Comparison of ENCODE assay signal across 18 cellular contexts in the genomic region with DNA sequence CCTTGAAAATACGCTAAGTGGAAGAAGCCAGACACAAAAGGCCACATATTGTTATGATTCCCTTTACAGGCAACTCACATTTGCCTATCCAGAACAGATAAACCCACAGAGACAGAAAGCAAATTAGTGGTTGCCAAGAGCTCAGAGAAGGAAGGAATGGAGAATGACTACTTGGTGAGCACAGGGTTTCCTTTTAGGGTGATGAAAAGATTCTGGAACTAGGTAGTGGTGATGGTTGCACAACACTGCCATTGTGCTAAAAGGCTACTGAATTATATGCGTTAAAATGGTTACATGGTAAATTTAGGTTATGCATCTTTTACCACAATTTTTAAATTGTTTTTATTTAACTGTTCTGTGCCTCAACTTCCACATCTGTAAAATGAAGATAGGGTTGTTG.
"Had no signal": no experiment of that assay in that cellular context is flagged by ENCODE, and none has a peak within 500 bp of the region (broad histone marks: within the 10 kb centered on the region; RNA-seq: fewer than 3 reads in every experiment).

No MANE protein-coding gene starts in this region.

- DNase-seq: activated B cell treated with CpG ODN at 0.5 μM for 24 hours; activated CD4-positive, alpha-beta T cell treated with anti-CD3 and anti-CD28 coated beads, Interleukin-2, amount 10 ng/mL, durations not matched to agents 24 days and 14 days; activated CD8-positive, alpha-beta memory T cell treated with anti-CD3 and anti-CD28 coated beads, Interleukin-2, amount 50 U/mL, for 4 hours; activated CD8-positive, alpha-beta T cell treated with anti-CD3 and anti-CD28 coated beads, Interleukin-2, amount 10 ng/mL, durations not matched to agents 7 days and 5 days; activated naive CD4-positive, alpha-beta T cell; activated naive CD8-positive, alpha-beta T cell treated with anti-CD3 and anti-CD28 coated beads, Interleukin-2, amount 10 ng/mL, durations not matched to agents 7 days and 5 days; activated T-cell treated with anti-CD3 and anti-CD28 coated beads, Interleukin-2, amount 50 U/mL, for 72 hours; anterior cingulate cortex; brain microvascular endothelial cell; cerebellar nuclear complex; effector memory CD8-positive, alpha-beta T cell; ovary; upper lobe of left lung had no signal

- H2AFZ ChIP-seq: neural progenitor cell had no signal

- H3K4me2 ChIP-seq: neural progenitor cell had no signal

- FAIRE-seq: islet of Langerhans had no signal

- H3K4me3 ChIP-seq: lung, neural progenitor cell, ovary, upper lobe of left lung had no signal

- H3K27ac ChIP-seq: brain microvascular endothelial cell, epithelial cell of prostate, neural progenitor cell, ovary, upper lobe of left lung had no signal

- ATAC-seq: activated CD8-positive, alpha-beta T cell treated with anti-CD3 and anti-CD28 coated beads, Interleukin-2, amount 10 ng/mL, durations not matched to agents 7 days and 5 days; activated T-cell treated with anti-CD3 and anti-CD28 coated beads, Interleukin-2, amount 50 U/mL, for 72 hours; effector memory CD8-positive, alpha-beta T cell; sciatic nerve had no signal

- H3K4me1 ChIP-seq: neural progenitor cell had no signal

- H3K9ac ChIP-seq: neural progenitor cell had no signal

- H3K9me3 ChIP-seq: ovary, upper lobe of left lung had no signal

- H3K36me3 ChIP-seq: neural progenitor cell, ovary had no signal

- H3K27me3 ChIP-seq: brain microvascular endothelial cell, ovary, upper lobe of left lung had no signal
